ENCODE assay signal across 30 cellular contexts in genomic region chr6:96931198-96931597, GRCh38. TPM values are rescaled to one million over a fixed set of nuclear protein-coding genes. Genes with fewer than 3 reads are reported as not detected.
"Had no signal": no experiment of that assay in that cellular context is flagged by ENCODE, and none has a peak within 500 bp of the region (broad histone marks: within the 10 kb centered on the region; RNA-seq: fewer than 3 reads in every experiment).

No MANE protein-coding gene starts in this region.

- H3K27me3 ChIP-seq: gastrocnemius medialis, heart left ventricle had no signal

- H3K27me3 Mint-ChIP-seq: activated CD8-positive, alpha-beta T cell treated with anti-CD3 and anti-CD28 coated beads for 36 hours; activated naive CD8-positive, alpha-beta T cell; central memory CD8-positive, alpha-beta T cell had no signal

- DNase-seq: activated B cell treated with CpG ODN at 0.5 μM for 24 hours; activated CD4-positive, alpha-beta T cell treated with anti-CD3 and anti-CD28 coated beads for 48 hours; activated CD4-positive, alpha-beta T cell treated with anti-CD3 and anti-CD28 coated beads, Interleukin-2, amount 50 U/mL, for 1 hour; activated CD4-positive, alpha-beta T cell treated with anti-CD3 and anti-CD28 coated beads, Interleukin-2, amount 50 U/mL, for 48 hours; activated CD8-positive, alpha-beta memory T cell treated with anti-CD3 and anti-CD28 coated beads for 24 hours; activated CD8-positive, alpha-beta T cell treated with anti-CD3 and anti-CD28 coated beads for 36 hours; activated effector memory CD4-positive, alpha-beta T cell treated with Interleukin-2 at 50 U/mL for 16 hours; activated gamma-delta T cell treated with Interleukin-2 at 50 U/mL for 16 hours; activated naive CD4-positive, alpha-beta T cell treated with anti-CD3 and anti-CD28 coated beads, Interleukin-2, amount 50 U/mL, for 16 hours; activated naive CD4-positive, alpha-beta T cell treated with Interleukin-2 at 50 U/mL for 16 hours; activated T-cell treated with anti-CD3 and anti-CD28 coated beads, Interleukin-2, amount 50 U/mL, for 4 hours; amniotic stem cell; anterior cingulate cortex; brain microvascular endothelial cell; cortex of kidney; dermis blood vessel endothelial cell; effector CD8-positive, alpha-beta T cell; endodermal cell; foreskin keratinocyte; gastrocnemius medialis; glutamatergic neuron; heart left ventricle; T-helper 2 cell had no signal

- H3K9me3 Mint-ChIP-seq: activated B cell treated with CpG ODN at 0.5 μM for 24 hours; activated CD8-positive, alpha-beta T cell treated with anti-CD3 and anti-CD28 coated beads for 36 hours; activated T-cell treated with anti-CD3 and anti-CD28 coated beads, Interleukin-2, amount 50 U/mL, for 4 hours; activated T-helper 17 cell treated with anti-CD3 and anti-CD28 coated beads, Interleukin-2, amount 50 U/mL, for 72 hours; central memory CD8-positive, alpha-beta T cell; endodermal cell had no signal

- H3K4me3 ChIP-seq: gastrocnemius medialis, heart left ventricle had no signal

- H3K36me3 ChIP-seq: brain microvascular endothelial cell, gastrocnemius medialis, heart left ventricle had no signal

- H3K9me3 ChIP-seq: gastrocnemius medialis, heart left ventricle had no signal

- H3K27ac ChIP-seq: brain microvascular endothelial cell, foreskin keratinocyte, gastrocnemius medialis, heart left ventricle had no signal

- H3K4me1 Mint-ChIP-seq: activated B cell treated with CpG ODN at 0.5 μM for 24 hours; activated T-helper 17 cell treated with anti-CD3 and anti-CD28 coated beads, Interleukin-2, amount 50 U/mL, for 72 hours had no signal

- H3K27ac Mint-ChIP-seq: activated B cell treated with CpG ODN at 0.5 μM for 24 hours; activated CD8-positive, alpha-beta T cell treated with anti-CD3 and anti-CD28 coated beads for 36 hours; activated naive CD8-positive, alpha-beta T cell; activated T-helper 17 cell treated with anti-CD3 and anti-CD28 coated beads, Interleukin-2, amount 50 U/mL, for 72 hours; endodermal cell had no signal

- H3K4me3 Mint-ChIP-seq: activated B cell treated with CpG ODN at 0.5 μM for 24 hours; activated CD8-positive, alpha-beta T cell treated with anti-CD3 and anti-CD28 coated beads for 36 hours; activated naive CD8-positive, alpha-beta T cell; activated T-cell treated with anti-CD3 and anti-CD28 coated beads, Interleukin-2, amount 50 U/mL, for 4 hours; activated T-helper 17 cell treated with anti-CD3 and anti-CD28 coated beads, Interleukin-2, amount 50 U/mL, for 72 hours; central memory CD8-positive, alpha-beta T cell; endodermal cell had no signal

RNA-seq across cellular contexts. Expression of gene KLHL32, which starts 6.7 kb away (rescaled TPM):
- total RNA-seq: astrocyte, bronchial epithelial cell, dermis blood vessel endothelial cell, epithelial cell of proximal tubule, esophagus mucosa had no signal
